ENCODE assay signal across 9 cellular contexts in the genomic region with DNA sequence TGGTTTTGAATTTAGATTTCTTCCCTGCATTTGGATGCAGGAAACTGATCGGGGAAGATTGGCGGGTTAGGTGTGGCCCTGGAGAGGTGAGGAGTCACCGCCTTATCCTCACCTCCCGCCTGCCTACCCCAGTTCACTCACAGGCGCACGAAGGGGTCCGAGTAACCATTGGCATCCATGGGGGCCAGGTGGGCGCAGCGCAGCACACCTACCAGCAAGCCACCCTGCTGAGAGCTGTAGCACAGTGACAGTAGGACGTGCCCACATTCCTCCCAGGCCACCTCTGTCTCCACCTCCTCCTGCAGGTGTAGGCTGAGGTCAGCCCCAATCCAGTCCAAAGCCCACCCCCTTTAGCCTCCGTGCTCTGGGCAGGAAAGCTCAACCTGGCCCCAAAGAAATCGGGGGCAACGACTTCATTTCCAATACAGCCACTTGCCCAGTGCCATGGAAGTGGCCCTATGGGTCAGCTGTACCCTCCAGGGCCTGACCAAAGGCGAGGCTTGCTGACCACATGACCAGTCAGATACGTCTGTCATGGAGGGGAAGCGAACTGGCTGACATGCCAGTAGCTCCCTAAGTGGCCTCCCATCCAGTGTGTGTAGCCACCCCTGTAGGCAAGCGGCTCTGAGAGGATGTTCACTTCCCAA. TPM values are rescaled to one million over a fixed set of nuclear protein-coding genes. Genes with fewer than 3 reads are reported as not detected.
A peak's percentile ranks its signal among the peaks of the same experiment; 100 is the strongest.
DNase-seq lines count a peak whose midpoint lies in the region; ATAC-seq and TF ChIP-seq lines count a peak whose summit lies in the region.
"Had no signal": no experiment of that assay in that cellular context is flagged by ENCODE, and none has a peak within 500 bp of the region (broad histone marks: within the 10 kb centered on the region; RNA-seq: fewer than 3 reads in every experiment).

No MANE protein-coding gene starts in this region.

- H3K27ac Mint-ChIP-seq in T-helper 2 cell treated with Interferon-gamma antibody and Interleukin-4, amounts not matched to agents 5 μg/mL and 100 μg/mL, for 36 hours: peak overlapping the region; percentile 98
- H3K27ac Mint-ChIP-seq in activated CD4-positive, alpha-beta memory T cell treated with anti-CD3 and anti-CD28 coated beads, Interleukin-2, amount 10 ng/mL, durations not matched to agents 7 days and 5 days: peak overlapping the region; percentile 96
- peak overlapping the region; percentile 97 to 99 (median 98) for H3K27ac Mint-ChIP-seq in immature natural killer cell
- peak overlapping the region; percentile 100 for H3K27ac Mint-ChIP-seq in stimulated activated memory B cell treated with anti-CD40 and anti-IgM and Interleukin-4, amounts not matched to agents 10 μg/mL and 1 μg/mL and 100 μg/mL, for 72 hours

- H3K4me3 ChIP-seq in uterus: peak overlapping the region in 1 of 2 donors; percentile 28
- H3K4me3 ChIP-seq: A549 had no signal

- H3K9me3 ChIP-seq in uterus: no peaks in the 10 kb centered on the region
- H3K9me3 ChIP-seq: A549 had no signal

- no peaks in the 10 kb centered on the region for H3K4me1 ChIP-seq in uterus
- H3K4me1 ChIP-seq: A549 had no signal

- H3K27ac ChIP-seq in uterus: no peak overlapping the region
- H3K27ac ChIP-seq: A549 had no signal

- no peaks in the 10 kb centered on the region for H3K27me3 ChIP-seq in uterus

- CTCF ChIA-PET in activated CD4-positive, alpha-beta memory T cell treated with anti-CD3 and anti-CD28 coated beads, Interleukin-2, amount 10 ng/mL, durations not matched to agents 7 days and 5 days (lab: Charles Lee): interaction anchor here (1.0 to 4.0 kb wide), 13 partner anchors 11 to 296 kb away, joined by 3 to 57 read pairs (median 4); a partner anchor contains a TSS

- H3K36me3 Mint-ChIP-seq in T-helper 2 cell treated with Interferon-gamma antibody and Interleukin-4, amounts not matched to agents 5 μg/mL and 100 μg/mL, for 36 hours (ENCODE audit: low read depth): peaks cover 36% of the 10 kb centered on the region
- H3K36me3 Mint-ChIP-seq in activated CD4-positive, alpha-beta memory T cell treated with anti-CD3 and anti-CD28 coated beads, Interleukin-2, amount 10 ng/mL, durations not matched to agents 7 days and 5 days (ENCODE audit: low read depth): peaks cover 41% of the 10 kb centered on the region
- H3K36me3 Mint-ChIP-seq in immature natural killer cell: peaks cover 3 to 19% (median 7%) of the 10 kb centered on the region in 3 donors
- H3K36me3 Mint-ChIP-seq in stimulated activated memory B cell treated with anti-CD40 and anti-IgM and Interleukin-4, amounts not matched to agents 10 μg/mL and 1 μg/mL and 100 μg/mL, for 72 hours: peaks cover 48% of the 10 kb centered on the region

- no peaks in the 10 kb centered on the region for H3K36me3 ChIP-seq in uterus

- POLR2A ChIA-PET in activated CD4-positive, alpha-beta memory T cell treated with anti-CD3 and anti-CD28 coated beads, Interleukin-2, amount 10 ng/mL, durations not matched to agents 7 days and 5 days (lab: Charles Lee): interaction anchor here (1.4 to 3.8 kb wide), 9 partner anchors 13 to 260 kb away, joined by 4 to 38 read pairs (median 6); a partner anchor contains a TSS

- no peak for TF ChIP-seq CTCF in uterus (IDR thresholded peaks at IDR 0.05)

- no peak for ATAC-seq in stimulated activated memory B cell treated with anti-CD40 and anti-IgM and Interleukin-4, amounts not matched to agents 10 μg/mL and 1 μg/mL and 100 μg/mL, for 72 hours

- intact Hi-C loops in uterus (cut with DNase I; ENCODE audit: low total_unique reads): no loop called here

- DNase-seq in T-helper 2 cell treated with Interferon-gamma antibody and Interleukin-4, amounts not matched to agents 5 μg/mL and 100 μg/mL, for 36 hours (ENCODE audit: low spot score): no peak
- no peak for DNase-seq in T-helper 2 cell
- DNase-seq in activated CD4-positive, alpha-beta memory T cell treated with anti-CD3 and anti-CD28 coated beads, Interleukin-2, amount 10 ng/mL, durations not matched to agents 7 days and 5 days: no peak
- no peak for DNase-seq in immature natural killer cell
- no peak for DNase-seq in activated effector memory CD4-positive, alpha-beta T cell treated with Interleukin-2 at 50 U/mL for 16 hours
- no peak for DNase-seq in NCI-H2029 treated with DMSO at 0.1 percent for 48 hours (lab: John Stamatoyannopoulos, UW)
- no peak for DNase-seq in uterus

- peak overlapping the region; percentile 83 for H3K4me3 Mint-ChIP-seq in T-helper 2 cell treated with Interferon-gamma antibody and Interleukin-4, amounts not matched to agents 5 μg/mL and 100 μg/mL, for 36 hours
- H3K4me3 Mint-ChIP-seq in activated CD4-positive, alpha-beta memory T cell treated with anti-CD3 and anti-CD28 coated beads, Interleukin-2, amount 10 ng/mL, durations not matched to agents 7 days and 5 days: peak overlapping the region; percentile 71
- H3K4me3 Mint-ChIP-seq in immature natural killer cell: peak overlapping the region; percentile 80 to 88 (median 85)
- H3K4me3 Mint-ChIP-seq in stimulated activated memory B cell treated with anti-CD40 and anti-IgM and Interleukin-4, amounts not matched to agents 10 μg/mL and 1 μg/mL and 100 μg/mL, for 72 hours: peak overlapping the region; percentile 76

- H3K27me3 Mint-ChIP-seq in T-helper 2 cell treated with Interferon-gamma antibody and Interleukin-4, amounts not matched to agents 5 μg/mL and 100 μg/mL, for 36 hours (ENCODE audit: low read depth): peaks cover 3% of the 10 kb centered on the region
- peaks cover 3% of the 10 kb centered on the region for H3K27me3 Mint-ChIP-seq in activated CD4-positive, alpha-beta memory T cell treated with anti-CD3 and anti-CD28 coated beads, Interleukin-2, amount 10 ng/mL, durations not matched to agents 7 days and 5 days
- peaks cover 8 to 17% (median 12%) of the 10 kb centered on the region in 3 donors for H3K27me3 Mint-ChIP-seq in immature natural killer cell (ENCODE audit: low read depth in 3 of 3)
- no peaks in the 10 kb centered on the region for H3K27me3 Mint-ChIP-seq in stimulated activated memory B cell treated with anti-CD40 and anti-IgM and Interleukin-4, amounts not matched to agents 10 μg/mL and 1 μg/mL and 100 μg/mL, for 72 hours

- H3K4me1 Mint-ChIP-seq in T-helper 2 cell treated with Interferon-gamma antibody and Interleukin-4, amounts not matched to agents 5 μg/mL and 100 μg/mL, for 36 hours (ENCODE audit: low read depth): peaks cover 29% of the 10 kb centered on the region
- peaks cover 40% of the 10 kb centered on the region for H3K4me1 Mint-ChIP-seq in activated CD4-positive, alpha-beta memory T cell treated with anti-CD3 and anti-CD28 coated beads, Interleukin-2, amount 10 ng/mL, durations not matched to agents 7 days and 5 days
- H3K4me1 Mint-ChIP-seq in immature natural killer cell: peaks cover 47 to 49% of the 10 kb centered on the region in 2 donors
- H3K4me1 Mint-ChIP-seq in stimulated activated memory B cell treated with anti-CD40 and anti-IgM and Interleukin-4, amounts not matched to agents 10 μg/mL and 1 μg/mL and 100 μg/mL, for 72 hours: peaks cover 44% of the 10 kb centered on the region

- H3K9me3 Mint-ChIP-seq in T-helper 2 cell treated with Interferon-gamma antibody and Interleukin-4, amounts not matched to agents 5 μg/mL and 100 μg/mL, for 36 hours: no peaks in the 10 kb centered on the region
- no peaks in the 10 kb centered on the region for H3K9me3 Mint-ChIP-seq in activated CD4-positive, alpha-beta memory T cell treated with anti-CD3 and anti-CD28 coated beads, Interleukin-2, amount 10 ng/mL, durations not matched to agents 7 days and 5 days
- H3K9me3 Mint-ChIP-seq in immature natural killer cell: no peaks in the 10 kb centered on the region
- no peaks in the 10 kb centered on the region for H3K9me3 Mint-ChIP-seq in stimulated activated memory B cell treated with anti-CD40 and anti-IgM and Interleukin-4, amounts not matched to agents 10 μg/mL and 1 μg/mL and 100 μg/mL, for 72 hours

- no peak for TF ChIP-seq POLR2A in uterus (IDR thresholded peaks at IDR 0.05)

RNA-seq across cellular contexts. Expression of a gene that starts 6.7 kb away (rescaled TPM):
- total RNA-seq in activated CD4-positive, alpha-beta memory T cell treated with anti-CD3 and anti-CD28 coated beads, Interleukin-2, amount 10 ng/mL, durations not matched to agents 7 days and 5 days: 100 to 1,000 TPM; 174 to 193 TPM
- polyA plus RNA-seq in immature natural killer cell: 100 to 1,000 TPM; 173 to 261 (median 195) TPM
- total RNA-seq in uterus: 100 to 1,000 TPM in 3 of 4 donors, 10 to 100 TPM in 1; 75.6 to 207 (median 142) TPM

RNA-seq across cellular contexts. Expression of a gene that starts 16.3 kb away (rescaled TPM):
- 10 to 100 TPM in 1 of 2 experiments, 1 to 10 TPM in 1; 9.3 to 10.8 TPM for total RNA-seq in activated CD4-positive, alpha-beta memory T cell treated with anti-CD3 and anti-CD28 coated beads, Interleukin-2, amount 10 ng/mL, durations not matched to agents 7 days and 5 days
- polyA plus RNA-seq in immature natural killer cell: 10 to 100 TPM; 10.1 to 13.4 (median 12.3) TPM
- total RNA-seq in uterus: 1 to 10 TPM in 2 of 4 donors, not detected in 2; 3.5 to 7.6 TPM

RNA-seq across cellular contexts. Expression of a gene that starts 26.1 kb away (rescaled TPM):
- not detected for total RNA-seq in activated CD4-positive, alpha-beta memory T cell treated with anti-CD3 and anti-CD28 coated beads, Interleukin-2, amount 10 ng/mL, durations not matched to agents 7 days and 5 days
- not detected for polyA plus RNA-seq in immature natural killer cell
- total RNA-seq in uterus: not detected
- polyA plus RNA-seq: A549 had no signal

RNA-seq across cellular contexts. Expression of a gene that starts 29.8 kb away (rescaled TPM):
- 100 to 1,000 TPM; 195 to 198 TPM for total RNA-seq in activated CD4-positive, alpha-beta memory T cell treated with anti-CD3 and anti-CD28 coated beads, Interleukin-2, amount 10 ng/mL, durations not matched to agents 7 days and 5 days
- 1,000 to 10,000 TPM in 1 of 3 donors, 100 to 1,000 TPM in 2; 898 to 1,247 (median 930) TPM for polyA plus RNA-seq in immature natural killer cell
- total RNA-seq in uterus: 100 to 1,000 TPM; 410 to 885 (median 651) TPM

RNA-seq across cellular contexts. Expression of a gene that starts 37.1 kb away (rescaled TPM):
- under 1 TPM; 0.18 to 0.25 TPM for total RNA-seq in activated CD4-positive, alpha-beta memory T cell treated with anti-CD3 and anti-CD28 coated beads, Interleukin-2, amount 10 ng/mL, durations not matched to agents 7 days and 5 days
- polyA plus RNA-seq in immature natural killer cell: under 1 TPM in 2 of 3 donors, not detected in 1; 0.41 to 0.98 TPM
- total RNA-seq in uterus: not detected
